29 cellular contexts compared by ENCODE assay signal in the genomic region with DNA sequence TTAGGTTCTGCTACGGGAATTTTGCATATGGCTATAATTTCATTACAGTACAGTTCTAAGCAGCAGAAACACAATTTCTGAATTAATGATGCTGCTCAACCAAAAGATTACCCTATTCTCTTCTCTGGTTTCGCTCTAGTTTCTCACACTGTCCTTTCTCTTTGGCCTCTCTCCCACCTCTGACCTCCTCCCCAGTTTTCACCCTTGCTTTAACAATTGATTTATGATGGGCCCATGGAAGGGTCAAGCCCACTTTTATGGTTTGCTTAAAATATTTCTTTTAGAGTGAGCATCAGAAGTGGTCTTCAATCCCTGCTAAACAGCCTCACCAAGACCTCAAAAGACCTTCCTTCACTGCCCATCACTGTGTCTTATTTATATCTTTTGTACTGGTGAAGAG.
"Had no signal": no experiment of that assay in that cellular context is flagged by ENCODE, and none has a peak within 500 bp of the region (broad histone marks: within the 10 kb centered on the region; RNA-seq: fewer than 3 reads in every experiment).

No MANE protein-coding gene starts in this region.

- H3K4me1 Mint-ChIP-seq: naive B cell; naive thymus-derived CD8-positive, alpha-beta T cell; stimulated activated effector memory CD8-positive, alpha-beta T cell treated with anti-CD3 and anti-CD28 coated beads, Interleukin-12 subunit alpha, Interleukin-12 subunit beta, amount 100 ng/mL, for 72 hours; stimulated activated naive B cell treated with anti-CD40 and anti-IgM and Interleukin-4, amounts not matched to agents 10 μg/mL and 1 μg/mL and 100 μg/mL, for 72 hours had no signal

- H3K4me3 ChIP-seq: psoas muscle, right lobe of liver, sigmoid colon, stomach, thoracic aorta, thyroid gland, tibial nerve, upper lobe of right lung, vagina had no signal

- H3K27ac ChIP-seq: neutrophil, parathyroid adenoma, psoas muscle, right lobe of liver, sigmoid colon, stomach, thoracic aorta, thyroid gland, tibial nerve, upper lobe of right lung, vagina had no signal

- DNase-seq: naive B cell; naive thymus-derived CD8-positive, alpha-beta T cell; nucleus accumbens; posterior cingulate gyrus; psoas muscle; right cardiac atrium; right lobe of liver; sigmoid colon; small intestine; stimulated activated CD4-positive, alpha-beta T cell treated with anti-CD3 and anti-CD28 coated beads, Interleukin-15, amount 100 ng/mL, for 24 hours; stimulated activated CD4-positive, alpha-beta T cell treated with anti-CD3 and anti-CD28 coated beads, Interleukin-2, amount 100 ng/mL, for 24 hours; stimulated activated CD4-positive, alpha-beta T cell treated with anti-CD3 and anti-CD28 coated beads, Interleukin-2, amount 100 ng/mL, for 48 hours; stimulated activated CD4-positive, alpha-beta T cell treated with anti-CD3 and anti-CD28 coated beads, Interleukin-4, amount 100 ng/mL, for 24 hours; stimulated activated naive B cell treated with anti-CD40 and anti-IgM and Interleukin-4, amounts not matched to agents 10 μg/mL and 1 μg/mL and 100 μg/mL, for 72 hours; stimulated activated naive CD4-positive, alpha-beta T cell treated with Interleukin-2 at 50 U/mL for 16 hours; stomach; thyroid gland; trophoblast cell; upper lobe of right lung had no signal

- ATAC-seq: naive thymus-derived CD8-positive, alpha-beta T cell; natural killer cell treated with Interleukin-12 subunit alpha and Interleukin-12 subunit beta and Interleukin-15 and Interleukin-18, amount 100 ng/mL, for 72 hours; psoas muscle; right cardiac atrium; right lobe of liver; stimulated activated effector memory CD8-positive, alpha-beta T cell treated with anti-CD3 and anti-CD28 coated beads, Interleukin-12 subunit alpha, Interleukin-12 subunit beta, amount 100 ng/mL, for 72 hours; stimulated activated naive B cell treated with anti-CD40 and anti-IgM and Interleukin-4, amounts not matched to agents 10 μg/mL and 1 μg/mL and 100 μg/mL, for 72 hours; upper lobe of right lung had no signal

- H3K4me3 Mint-ChIP-seq: naive B cell; naive thymus-derived CD8-positive, alpha-beta T cell; natural killer cell treated with Interleukin-12 subunit alpha and Interleukin-12 subunit beta and Interleukin-15 and Interleukin-18, amount 100 ng/mL, for 72 hours; neural crest cell; stimulated activated effector memory CD8-positive, alpha-beta T cell treated with anti-CD3 and anti-CD28 coated beads, Interleukin-12 subunit alpha, Interleukin-12 subunit beta, amount 100 ng/mL, for 72 hours; stimulated activated naive B cell treated with anti-CD40 and anti-IgM and Interleukin-4, amounts not matched to agents 10 μg/mL and 1 μg/mL and 100 μg/mL, for 72 hours; stimulated activated naive CD8-positive, alpha-beta T cell treated with anti-CD3 and anti-CD28 coated beads, Interleukin-15, Interleukin-2, amounts not matched to agents 100 ng/mL and 50 ng/mL, for 24 hours had no signal

- H3K4me1 ChIP-seq: parathyroid adenoma, psoas muscle, right lobe of liver, thyroid gland, tibial nerve, upper lobe of right lung had no signal

- H3K36me3 Mint-ChIP-seq: naive B cell; naive thymus-derived CD8-positive, alpha-beta T cell; natural killer cell treated with Interleukin-12 subunit alpha and Interleukin-12 subunit beta and Interleukin-15 and Interleukin-18, amount 100 ng/mL, for 72 hours; stimulated activated effector memory CD8-positive, alpha-beta T cell treated with anti-CD3 and anti-CD28 coated beads, Interleukin-12 subunit alpha, Interleukin-12 subunit beta, amount 100 ng/mL, for 72 hours; stimulated activated naive B cell treated with anti-CD40 and anti-IgM and Interleukin-4, amounts not matched to agents 10 μg/mL and 1 μg/mL and 100 μg/mL, for 72 hours had no signal

- H3K9me3 ChIP-seq: neutrophil, psoas muscle, right lobe of liver, sigmoid colon, stomach, thoracic aorta, thyroid gland, tibial nerve, upper lobe of right lung, vagina had no signal

- H3K36me3 ChIP-seq: neutrophil, right lobe of liver, sigmoid colon, stomach, thoracic aorta, thyroid gland, tibial nerve, upper lobe of right lung, vagina had no signal

- H3K9me3 Mint-ChIP-seq: naive thymus-derived CD8-positive, alpha-beta T cell; natural killer cell treated with Interleukin-12 subunit alpha and Interleukin-12 subunit beta and Interleukin-15 and Interleukin-18, amount 100 ng/mL, for 72 hours; neural crest cell; stimulated activated effector memory CD8-positive, alpha-beta T cell treated with anti-CD3 and anti-CD28 coated beads, Interleukin-12 subunit alpha, Interleukin-12 subunit beta, amount 100 ng/mL, for 72 hours; stimulated activated naive CD8-positive, alpha-beta T cell treated with anti-CD3 and anti-CD28 coated beads, Interleukin-15, Interleukin-2, amounts not matched to agents 100 ng/mL and 50 ng/mL, for 24 hours had no signal

- H3K27me3 ChIP-seq: neutrophil, right lobe of liver, sigmoid colon, stomach, thyroid gland, tibial nerve, vagina had no signal

- H3K9ac ChIP-seq: parathyroid adenoma had no signal

- H3K27ac Mint-ChIP-seq: naive B cell; naive thymus-derived CD8-positive, alpha-beta T cell; progenitor cell of endocrine pancreas; stimulated activated effector memory CD8-positive, alpha-beta T cell treated with anti-CD3 and anti-CD28 coated beads, Interleukin-12 subunit alpha, Interleukin-12 subunit beta, amount 100 ng/mL, for 72 hours; stimulated activated naive B cell treated with anti-CD40 and anti-IgM and Interleukin-4, amounts not matched to agents 10 μg/mL and 1 μg/mL and 100 μg/mL, for 72 hours; stimulated activated naive CD8-positive, alpha-beta T cell treated with anti-CD3 and anti-CD28 coated beads, Interleukin-15, Interleukin-2, amounts not matched to agents 100 ng/mL and 50 ng/mL, for 24 hours had no signal
